ENCODE assay signal across 28 cellular contexts in genomic region chr17:1907216-1907631, GRCh38.
A peak's percentile ranks its signal among the peaks of the same experiment; 100 is the strongest.
DNase-seq lines count a peak whose midpoint lies in the region; ATAC-seq, FAIRE-seq and TF ChIP-seq lines count a peak whose summit lies in the region.
"Had no signal": no experiment of that assay in that cellular context is flagged by ENCODE, and none has a peak within 500 bp of the region (broad histone marks: within the 10 kb centered on the region; RNA-seq: fewer than 3 reads in every experiment).

No MANE protein-coding gene starts in this region.

- ATAC-seq in activated naive CD8-positive, alpha-beta T cell treated with anti-CD3 and anti-CD28 coated beads, Interleukin-2, amount 50 U/mL, for 24 hours, result no peak
- ATAC-seq: activated CD8-positive, alpha-beta T cell treated with anti-CD3 and anti-CD28 coated beads for 36 hours; left ventricle myocardium superior had no signal

- H3K36me3 ChIP-seq in bronchial epithelial cell (ENCODE audit: control insufficient read depth, insufficient read depth, low read length), result no peaks in the 10 kb centered on the region
- no peaks in the 10 kb centered on the region for H3K36me3 ChIP-seq in skeletal muscle tissue (ENCODE audit: control insufficient read depth in 3 of 3, insufficient read depth in 3 of 3, low read length in 3 of 3)
- H3K36me3 ChIP-seq in tibial nerve, result peaks cover 0 to 5% (median 0%) of the 10 kb centered on the region in 3 donors
- H3K36me3 ChIP-seq: colonic mucosa, Peyer's patch had no signal

- H3K27ac Mint-ChIP-seq in nephron, result peak overlapping the region in 1 of 3 experiments; percentile 11
- H3K27ac Mint-ChIP-seq in activated naive CD8-positive, alpha-beta T cell treated with anti-CD3 and anti-CD28 coated beads, Interleukin-2, amount 50 U/mL, for 24 hours, result no peak overlapping the region
- H3K27ac Mint-ChIP-seq: activated CD8-positive, alpha-beta T cell treated with anti-CD3 and anti-CD28 coated beads for 36 hours; CD14-positive monocyte had no signal

- H3K36me3 Mint-ChIP-seq in nephron (ENCODE audit: low read depth), result no peaks in the 10 kb centered on the region
- H3K36me3 Mint-ChIP-seq in activated naive CD8-positive, alpha-beta T cell treated with anti-CD3 and anti-CD28 coated beads, Interleukin-2, amount 50 U/mL, for 24 hours (ENCODE audit: low read depth), result no peaks in the 10 kb centered on the region

- peaks cover 44% of the 10 kb centered on the region for H3K4me1 Mint-ChIP-seq in nephron
- H3K4me1 Mint-ChIP-seq in activated naive CD8-positive, alpha-beta T cell treated with anti-CD3 and anti-CD28 coated beads, Interleukin-2, amount 50 U/mL, for 24 hours, result peaks cover 9% of the 10 kb centered on the region

- H3K27ac ChIP-seq in skeletal muscle tissue (ENCODE audit: low read depth, low read length), result no peak overlapping the region
- H3K27ac ChIP-seq in tibial nerve, result no peak overlapping the region
- H3K27ac ChIP-seq: colonic mucosa, Peyer's patch, skin epidermis had no signal

- peak overlapping the region in 2 of 3 donors; percentile 55 to 66 for H3K9ac ChIP-seq in skeletal muscle tissue (ENCODE audit: low read depth in 1 of 3, low read length in 3 of 3)

- H3K27me3 ChIP-seq in bronchial epithelial cell (ENCODE audit: control insufficient read depth, insufficient read depth, low read length) (peaks cover 12% of the 10 kb centered on the region), skeletal muscle tissue (ENCODE audit: control insufficient read depth in 3 of 3, insufficient read depth in 3 of 3, low read length in 3 of 3) (peaks cover 15 to 36% (median 16%) of the 10 kb centered on the region in 3 donors), tibial nerve (peaks cover 0 to 73% of the 10 kb centered on the region in 2 donors)

- DNase-seq in M059J (ENCODE audit: low read depth), result peak; percentile 6
- no peak for DNase-seq in bronchial epithelial cell (ENCODE audit: low read depth)
- DNase-seq in EL, result no peak
- no peak for DNase-seq in activated naive CD8-positive, alpha-beta T cell treated with anti-CD3 and anti-CD28 coated beads, Interleukin-2, amount 50 U/mL, for 24 hours
- DNase-seq in medulla oblongata (ENCODE audit: extremely low spot score), result no peak
- DNase-seq in tibial nerve (ENCODE audit: low spot score in 2 of 2), result no peak
- DNase-seq: activated CD4-positive, alpha-beta T cell treated with anti-CD3 and anti-CD28 coated beads for 1 hour; activated CD8-positive, alpha-beta memory T cell treated with anti-CD3 and anti-CD28 coated beads, Interleukin-2, amount 50 U/mL, for 48 hours; activated CD8-positive, alpha-beta T cell treated with anti-CD3 and anti-CD28 coated beads for 36 hours; activated naive CD4-positive, alpha-beta T cell treated with anti-CD3 and anti-CD28 coated beads, Interleukin-2, amount 50 U/mL, for 16 hours; colonic mucosa; DND-41; effector memory CD4-positive, alpha-beta T cell; H7; Kasumi-1; left ventricle myocardium superior; NCI-H446; NCI-H748 treated with DMSO at 0.1 percent for 48 hours; Peyer's patch; SHP77 treated with DMSO at 0.1 percent for 48 hours; stimulated activated naive CD4-positive, alpha-beta T cell had no signal

- TF ChIP-seq CTCF in bronchial epithelial cell (IDR thresholded peaks at IDR 0.05; ENCODE audit: insufficient read depth, low read length, severe bottlenecking) (no peak), nephron (IDR thresholded peaks at IDR 0.05; ENCODE audit: unreplicated experiment in 3 of 3) (no peak), tibial nerve (IDR thresholded peaks at IDR 0.05) (no peak)

- peak overlapping the region in 2 of 3 experiments; percentile 49 to 67 for H3K4me3 Mint-ChIP-seq in nephron
- H3K4me3 Mint-ChIP-seq in activated naive CD8-positive, alpha-beta T cell treated with anti-CD3 and anti-CD28 coated beads, Interleukin-2, amount 50 U/mL, for 24 hours, result no peak overlapping the region
- H3K4me3 Mint-ChIP-seq: activated CD8-positive, alpha-beta T cell treated with anti-CD3 and anti-CD28 coated beads for 36 hours had no signal

- H3K4me3 ChIP-seq in bronchial epithelial cell (ENCODE audit: low read depth, low read length) (no peak overlapping the region), skeletal muscle tissue (ENCODE audit: low read length in 3 of 3) (peak overlapping the region in 1 of 3 donors; percentile 45), tibial nerve (no peak overlapping the region)
- H3K4me3 ChIP-seq: colonic mucosa, skin epidermis had no signal

- H3K9me3 ChIP-seq in skeletal muscle tissue (ENCODE audit: control insufficient read depth in 3 of 3, low read length in 3 of 3) (no peaks in the 10 kb centered on the region), tibial nerve (no peaks in the 10 kb centered on the region)
- H3K9me3 ChIP-seq: Caco-2, colonic mucosa, Peyer's patch had no signal

- peaks cover 71% of the 10 kb centered on the region for H3K27me3 Mint-ChIP-seq in nephron (ENCODE audit: low read depth)
- H3K27me3 Mint-ChIP-seq in activated naive CD8-positive, alpha-beta T cell treated with anti-CD3 and anti-CD28 coated beads, Interleukin-2, amount 50 U/mL, for 24 hours, result peaks cover 54% of the 10 kb centered on the region

- H3K4me1 ChIP-seq in skeletal muscle tissue (ENCODE audit: control insufficient read depth in 3 of 3, insufficient read depth in 3 of 3, low read length in 3 of 3) (peaks cover 30 to 44% (median 37%) of the 10 kb centered on the region in 3 donors), tibial nerve (peaks cover 0 to 22% (median 9%) of the 10 kb centered on the region in 4 donors)
- H3K4me1 ChIP-seq: colonic mucosa had no signal

- no peak for TF ChIP-seq EP300 in tibial nerve (IDR thresholded peaks at IDR 0.05)

- peak; percentile 43 for FAIRE-seq in bronchial epithelial cell (lab: Jason Lieb, UNC)
- FAIRE-seq: GM18507, islet of Langerhans had no signal

- no peak for TF ChIP-seq POLR2A in tibial nerve (IDR thresholded peaks at IDR 0.05)

- WGBS in tibial nerve, 2 donors, result 56 to 71% methylated on average over 17 of the region's 17 CpGs

- H3K9me3 Mint-ChIP-seq in nephron, result no peaks in the 10 kb centered on the region
- H3K9me3 Mint-ChIP-seq in activated naive CD8-positive, alpha-beta T cell treated with anti-CD3 and anti-CD28 coated beads, Interleukin-2, amount 50 U/mL, for 24 hours, result no peaks in the 10 kb centered on the region
- H3K9me3 Mint-ChIP-seq: activated CD8-positive, alpha-beta T cell treated with anti-CD3 and anti-CD28 coated beads for 36 hours had no signal
